In genomic region chr12:52884526-52885293, GRCh38 we compare ENCODE assay signal across 8 cellular contexts. TPM values are rescaled to one million over a fixed set of nuclear protein-coding genes. Genes with fewer than 3 reads are reported as not detected.
DNase-seq lines count a peak whose midpoint lies in the region; ATAC-seq and TF ChIP-seq lines count a peak whose summit lies in the region.

No MANE protein-coding gene starts in this region.

- peaks cover 9% of the 10 kb centered on the region for H3K4me1 Mint-ChIP-seq in neural progenitor cell

- peak overlapping the region; percentile 51; the same call in 1 of the 2 replicates for H2AFZ ChIP-seq in OCI-LY3 (ENCODE audit: low read depth, low read length)
- H2AFZ ChIP-seq in neural progenitor cell (replicated peaks), result no peak overlapping the region

- H4K20me1 ChIP-seq in OCI-LY3 (ENCODE audit: insufficient read depth, low read length) (no peaks in the 10 kb centered on the region), neural progenitor cell (ENCODE audit: low read depth) (no peaks in the 10 kb centered on the region)

- DNase-seq in CD1c-positive myeloid dendritic cell (ENCODE audit: extremely low spot score) (peak; percentile 82), HL-60 (ENCODE audit: low read depth in 1 of 2, low spot score in 1 of 2) (peak in 1 of 2 experiments; percentile 72), activated T-cell treated with anti-CD3 and anti-CD28 coated beads for 24 hours (ENCODE audit: low read depth) (peak; percentile 70), esophagus muscularis mucosa (ENCODE audit: extremely low spot score) (no peak), neural progenitor cell (ENCODE audit: low spot score) (peak; percentile 83), superior temporal gyrus (ENCODE audit: extremely low spot score) (peak; percentile 78)

- no peak overlapping the region for H3K4me3 Mint-ChIP-seq in neural progenitor cell

- H3K27ac Mint-ChIP-seq in neural progenitor cell, result no peak overlapping the region

- no peaks in the 10 kb centered on the region for H3K9me3 Mint-ChIP-seq in neural progenitor cell

- H3K4me2 ChIP-seq in OCI-LY3 (ENCODE audit: low read length) (peak overlapping the region; percentile 62), neural progenitor cell (no peak overlapping the region)

- H3K27me3 ChIP-seq in HL-60 (ENCODE audit: insufficient read depth, poor library complexity, severe bottlenecking) (no peaks in the 10 kb centered on the region), OCI-LY3 (ENCODE audit: low read depth, low read length) (no peaks in the 10 kb centered on the region), esophagus muscularis mucosa (peaks cover 0 to 16% (median 0%) of the 10 kb centered on the region in 4 donors), neural progenitor cell (no peaks in the 10 kb centered on the region)

- H3K9ac ChIP-seq in OCI-LY3 (ENCODE audit: low read length), result no peak overlapping the region
- H3K9ac ChIP-seq in neural progenitor cell, result no peak overlapping the region

- H3K79me2 ChIP-seq in OCI-LY3 (ENCODE audit: low read length) (no peaks in the 10 kb centered on the region), neural progenitor cell (ENCODE audit: low read depth) (no peaks in the 10 kb centered on the region)

- H3K4me3 ChIP-seq in HL-60 (replicated peaks; ENCODE audit: insufficient read depth, low read length) (no peak overlapping the region), OCI-LY3 (ENCODE audit: low read length) (peak overlapping the region; percentile 44), esophagus muscularis mucosa (no peak overlapping the region), neural progenitor cell (no peak overlapping the region)

- H3K4me1 ChIP-seq in OCI-LY3 (ENCODE audit: low read length) (peaks cover 10% of the 10 kb centered on the region), esophagus muscularis mucosa (peaks cover 2 to 6% (median 4%) of the 10 kb centered on the region in 4 donors), neural progenitor cell (no peaks in the 10 kb centered on the region)

- 33% methylated on average over 13 of the region's 13 CpGs for WGBS in esophagus muscularis mucosa

- intact Hi-C loops in esophagus muscularis mucosa (cut with DNase I), result loop anchor here (1.0 kb wide), 1 partner anchor 96 kb away; no protein-coding TSS in a partner anchor

- no peak for TF ChIP-seq POLR2A in esophagus muscularis mucosa (IDR thresholded peaks at IDR 0.05; ENCODE audit: low read depth)

- H3K9me3 ChIP-seq in OCI-LY3 (ENCODE audit: insufficient read depth, low read length), result no peaks in the 10 kb centered on the region
- no peaks in the 10 kb centered on the region for H3K9me3 ChIP-seq in esophagus muscularis mucosa
- H3K9me3 ChIP-seq in neural progenitor cell (ENCODE audit: low read depth), result no peaks in the 10 kb centered on the region

- TF ChIP-seq CTCF in HL-60 (IDR thresholded peaks at IDR 0.05; ENCODE audit: insufficient read depth, low read length) (peak; percentile 77), OCI-LY3 (IDR thresholded peaks at IDR 0.05; ENCODE audit: low read depth, low read length) (peak; percentile 96), esophagus muscularis mucosa (IDR thresholded peaks at IDR 0.05) (peak; percentile 90 to 98 (median 94)), neural progenitor cell (IDR thresholded peaks at IDR 0.05) (peak; percentile 99)

- peaks cover 9% of the 10 kb centered on the region for H3K27me3 Mint-ChIP-seq in neural progenitor cell (ENCODE audit: insufficient read depth, low read depth)

- no peaks in the 10 kb centered on the region for H3F3A ChIP-seq in neural progenitor cell (ENCODE audit: low read depth)

- H3K36me3 Mint-ChIP-seq in neural progenitor cell, result no peaks in the 10 kb centered on the region

- no peak overlapping the region for H3K27ac ChIP-seq in HL-60 (replicated peaks)
- H3K27ac ChIP-seq in OCI-LY3 (ENCODE audit: low read length), result no peak overlapping the region
- H3K27ac ChIP-seq in esophagus muscularis mucosa (replicated peaks in 1 of 4), result no peak overlapping the region
- no peak overlapping the region for H3K27ac ChIP-seq in neural progenitor cell

- TF ChIP-seq EP300 in esophagus muscularis mucosa (IDR thresholded peaks at IDR 0.05), result no peak

- no peak for ATAC-seq in HG02763 (IDR thresholded peaks at IDR 0.05; ENCODE audit: unreplicated experiment)

- H3K36me3 ChIP-seq in OCI-LY3 (replicated peaks; ENCODE audit: low read depth, low read length) (no peaks in the 10 kb centered on the region), esophagus muscularis mucosa (no peaks in the 10 kb centered on the region), neural progenitor cell (no peaks in the 10 kb centered on the region)

RNA-seq across cellular contexts. Expression of gene KRT8, which starts 20.2 kb away (rescaled TPM):
- 100 to 1,000 TPM; 136 to 508 (median 387) TPM for total RNA-seq in esophagus muscularis mucosa
- 168 and 184 TPM in 2 replicates for total RNA-seq in neural progenitor cell (ENCODE audit: low replicate concordance)

RNA-seq across cellular contexts. Expression of gene KRT78, which starts 35.9 kb away (rescaled TPM):
- 1 to 10 TPM in 1 of 4 donors, under 1 TPM in 2, not detected in 1; 0.33 to 2.1 (median 0.75) TPM for total RNA-seq in esophagus muscularis mucosa
- not detected in 2 replicates for total RNA-seq in neural progenitor cell (ENCODE audit: low replicate concordance)

RNA-seq across cellular contexts. Expression of gene KRT79, which starts 50.6 kb away (rescaled TPM):
- total RNA-seq in esophagus muscularis mucosa (not detected), neural progenitor cell (ENCODE audit: low replicate concordance) (not detected in 2 replicates)
